Comparison of ENCODE assay signal across 12 cellular contexts in genomic region chr17:57531648-57532486, GRCh38.
DNase-seq lines count a peak whose midpoint lies in the region; ATAC-seq and TF ChIP-seq lines count a peak whose summit lies in the region.
"Had no signal": no experiment of that assay in that cellular context is flagged by ENCODE, and none has a peak within 500 bp of the region (broad histone marks: within the 10 kb centered on the region; RNA-seq: fewer than 3 reads in every experiment).

No MANE protein-coding gene starts in this region.

- no peak for TF ChIP-seq CTCF in suprapubic skin (IDR thresholded peaks at IDR 0.05)

- H3K4me3 ChIP-seq in naive thymus-derived CD4-positive, alpha-beta T cell (ENCODE audit: low read length): no peak overlapping the region
- no peak overlapping the region for H3K4me3 ChIP-seq in suprapubic skin
- H3K4me3 ChIP-seq: left lung, SJCRH30 had no signal

- H3K27me3 ChIP-seq in naive thymus-derived CD4-positive, alpha-beta T cell (ENCODE audit: control insufficient read depth in 2 of 2, insufficient read depth in 2 of 2, low read length in 2 of 2): no peaks in the 10 kb centered on the region
- no peaks in the 10 kb centered on the region for H3K27me3 ChIP-seq in suprapubic skin
- H3K27me3 ChIP-seq: left lung, SJCRH30 had no signal

- no peak for DNase-seq in activated naive CD4-positive, alpha-beta T cell treated with anti-CD3 and anti-CD28 coated beads, Interleukin-2, amount 50 U/mL, for 72 hours (ENCODE audit: low spot score in 2 of 2)
- no peak for DNase-seq in activated naive CD4-positive, alpha-beta T cell (lab: John Stamatoyannopoulos, UW)
- no peak for DNase-seq in activated naive CD8-positive, alpha-beta T cell treated with anti-CD3 and anti-CD28 coated beads for 36 hours
- DNase-seq in naive thymus-derived CD4-positive, alpha-beta T cell: no peak
- DNase-seq in suprapubic skin (ENCODE audit: low spot score in 2 of 2) (no peak), epidermal melanocyte (ENCODE audit: insufficient read length, low spot score) (no peak), NCI-H2196 (lab: John Stamatoyannopoulos, UW; ENCODE audit: unreplicated experiment) (no peak)
- DNase-seq: ACHN, left lung, SJCRH30 had no signal

- peaks cover 42% of the 10 kb centered on the region for H3K4me1 Mint-ChIP-seq in activated naive CD8-positive, alpha-beta T cell treated with anti-CD3 and anti-CD28 coated beads for 36 hours
- H3K4me1 Mint-ChIP-seq in naive thymus-derived CD4-positive, alpha-beta T cell: peaks cover 17 to 59% (median 49%) of the 10 kb centered on the region in 7 donors

- H3K4me1 ChIP-seq in naive thymus-derived CD4-positive, alpha-beta T cell (ENCODE audit: control insufficient read depth in 2 of 2, insufficient read depth in 2 of 2, low read length in 2 of 2): peaks cover 6 to 9% of the 10 kb centered on the region in 2 donors
- H3K4me1 ChIP-seq in suprapubic skin: peaks cover 2% of the 10 kb centered on the region

- TF ChIP-seq EP300 in suprapubic skin (IDR thresholded peaks at IDR 0.05): no peak

- intact Hi-C loops in naive thymus-derived CD4-positive, alpha-beta T cell (cut with micrococcal nuclease): loop anchor here (2.0 to 10.0 kb wide), 2 partner anchors 287 to 289 kb away; no protein-coding TSS in a partner anchor

- H3K9me3 Mint-ChIP-seq in activated naive CD4-positive, alpha-beta T cell treated with anti-CD3 and anti-CD28 coated beads, Interleukin-2, amount 50 U/mL, for 72 hours: no peaks in the 10 kb centered on the region
- no peaks in the 10 kb centered on the region for H3K9me3 Mint-ChIP-seq in activated naive CD8-positive, alpha-beta T cell treated with anti-CD3 and anti-CD28 coated beads for 36 hours
- H3K9me3 Mint-ChIP-seq in naive thymus-derived CD4-positive, alpha-beta T cell: no peaks in the 10 kb centered on the region
- H3K9me3 Mint-ChIP-seq: natural killer cell treated with Interleukin-12 subunit alpha and Interleukin-12 subunit beta and Interleukin-15 and Interleukin-18, amount 100 ng/mL, for 72 hours had no signal

- no peak for ATAC-seq in activated naive CD4-positive, alpha-beta T cell treated with anti-CD3 and anti-CD28 coated beads, Interleukin-2, amount 50 U/mL, for 72 hours
- ATAC-seq in naive thymus-derived CD4-positive, alpha-beta T cell: no peak
- no peak for ATAC-seq in HG02763 (IDR thresholded peaks at IDR 0.05; ENCODE audit: unreplicated experiment)
- ATAC-seq: left lung; natural killer cell treated with Interleukin-12 subunit alpha and Interleukin-12 subunit beta and Interleukin-15 and Interleukin-18, amount 100 ng/mL, for 72 hours had no signal

- H3K27ac Mint-ChIP-seq in activated naive CD4-positive, alpha-beta T cell treated with anti-CD3 and anti-CD28 coated beads, Interleukin-2, amount 50 U/mL, for 72 hours: peak overlapping the region; percentile 51 to 57
- peak overlapping the region; percentile 55 for H3K27ac Mint-ChIP-seq in activated naive CD8-positive, alpha-beta T cell treated with anti-CD3 and anti-CD28 coated beads for 36 hours
- H3K27ac Mint-ChIP-seq in naive thymus-derived CD4-positive, alpha-beta T cell: peak overlapping the region in 6 of 9 donors; percentile 48 to 81 (median 58)

- H3K27me3 Mint-ChIP-seq in activated naive CD8-positive, alpha-beta T cell treated with anti-CD3 and anti-CD28 coated beads for 36 hours: no peaks in the 10 kb centered on the region
- H3K27me3 Mint-ChIP-seq in naive thymus-derived CD4-positive, alpha-beta T cell: no peaks in the 10 kb centered on the region
- H3K27me3 Mint-ChIP-seq: natural killer cell treated with Interleukin-12 subunit alpha and Interleukin-12 subunit beta and Interleukin-15 and Interleukin-18, amount 100 ng/mL, for 72 hours had no signal

- H3K36me3 Mint-ChIP-seq in activated naive CD4-positive, alpha-beta T cell treated with anti-CD3 and anti-CD28 coated beads, Interleukin-2, amount 50 U/mL, for 72 hours: no peaks in the 10 kb centered on the region
- H3K36me3 Mint-ChIP-seq in activated naive CD8-positive, alpha-beta T cell treated with anti-CD3 and anti-CD28 coated beads for 36 hours: peaks cover 4% of the 10 kb centered on the region
- H3K36me3 Mint-ChIP-seq in naive thymus-derived CD4-positive, alpha-beta T cell: peaks cover 0 to 12% (median 7%) of the 10 kb centered on the region in 5 donors
- H3K36me3 Mint-ChIP-seq: natural killer cell treated with Interleukin-12 subunit alpha and Interleukin-12 subunit beta and Interleukin-15 and Interleukin-18, amount 100 ng/mL, for 72 hours had no signal

- H3K36me3 ChIP-seq in naive thymus-derived CD4-positive, alpha-beta T cell (ENCODE audit: control insufficient read depth in 2 of 3, insufficient read depth in 3 of 3, low read length in 3 of 3): no peaks in the 10 kb centered on the region
- H3K36me3 ChIP-seq in suprapubic skin: peaks cover 3% of the 10 kb centered on the region

- CTCF ChIA-PET in naive thymus-derived CD4-positive, alpha-beta T cell (lab: Charles Lee): no interaction called here

- no peaks in the 10 kb centered on the region for H3K9me3 ChIP-seq in naive thymus-derived CD4-positive, alpha-beta T cell (ENCODE audit: control insufficient read depth in 2 of 3, low read length in 3 of 3)
- no peaks in the 10 kb centered on the region for H3K9me3 ChIP-seq in suprapubic skin
- H3K9me3 ChIP-seq: left lung, SJCRH30 had no signal

- H3K4me3 Mint-ChIP-seq in activated naive CD8-positive, alpha-beta T cell treated with anti-CD3 and anti-CD28 coated beads for 36 hours: no peak overlapping the region
- H3K4me3 Mint-ChIP-seq in naive thymus-derived CD4-positive, alpha-beta T cell: peak overlapping the region in 1 of 10 donors; percentile 4
- H3K4me3 Mint-ChIP-seq: natural killer cell treated with Interleukin-12 subunit alpha and Interleukin-12 subunit beta and Interleukin-15 and Interleukin-18, amount 100 ng/mL, for 72 hours had no signal

- 85% methylated on average over 18 of the region's 19 CpGs for whole genome bisulfite sequencing in suprapubic skin

- POLR2A ChIA-PET in naive thymus-derived CD4-positive, alpha-beta T cell (lab: Charles Lee): no interaction called here

- peak overlapping the region; percentile 8 for H3K27ac ChIP-seq in naive thymus-derived CD4-positive, alpha-beta T cell (ENCODE audit: low read depth, low read length)
- H3K27ac ChIP-seq in suprapubic skin: no peak overlapping the region
- H3K27ac ChIP-seq: left lung, SJCRH30 had no signal

- no peak for TF ChIP-seq POLR2A in suprapubic skin (IDR thresholded peaks at IDR 0.05)
